Comparison of ENCODE assay signal across 16 cellular contexts in genomic region chr11:29017941-29018340, GRCh38.
DNase-seq lines count a peak whose midpoint lies in the region; ATAC-seq, FAIRE-seq and TF ChIP-seq lines count a peak whose summit lies in the region.
"Had no signal": no experiment of that assay in that cellular context is flagged by ENCODE, and none has a peak within 500 bp of the region (broad histone marks: within the 10 kb centered on the region; RNA-seq: fewer than 3 reads in every experiment).

No MANE protein-coding gene starts in this region.

- WGBS in GM23248 (ENCODE audit: low coverage in 1 of 2, low lambda C conversion rate in 2 of 2, missing lambda C conversion rate in 2 of 2), 2 experiments, result 36 to 43% methylated on average over 2 of the region's 2 CpGs
- 86% methylated on average over 2 of the region's 2 CpGs for WGBS in right cardiac atrium

- dilution Hi-C loops in endothelial cell of umbilical vein (cut with MboI; ENCODE audit: extremely low pct_ligation_motif_present, low sequenced_read_pairs), result no loop called here

- DNase-seq in GM23248 (no peak), RWPE2 (ENCODE audit: low spot score) (no peak), endothelial cell of umbilical vein (ENCODE audit: low read depth, low spot score) (no peak), right cardiac atrium (no peak), NCI-H1105 (lab: John Stamatoyannopoulos, UW) (no peak)
- no peak for DNase-seq in activated CD8-positive, alpha-beta memory T cell treated with anti-CD3 and anti-CD28 coated beads, Interleukin-2, amount 50 U/mL, for 4 hours
- DNase-seq: Caco-2; CD8-positive, alpha-beta memory T cell; DND-41; GDM1 had no signal

- peaks cover 25% of the 10 kb centered on the region for H3F3A ChIP-seq in GM23248 (ENCODE audit: insufficient read depth)

- ATAC-seq in RWPE2 (ENCODE audit: low read depth), result no peak
- ATAC-seq in GM18909 (IDR thresholded peaks at IDR 0.05; ENCODE audit: poor library complexity, unreplicated experiment), result no peak
- no peak for ATAC-seq in right cardiac atrium

- TF ChIP-seq POLR2A in endothelial cell of umbilical vein (IDR thresholded peaks at IDR 0.05; ENCODE audit: low read depth, low read length), result no peak

- no peak overlapping the region for H2AFZ ChIP-seq in GM23248
- H2AFZ ChIP-seq in endothelial cell of umbilical vein (ENCODE audit: low read depth, low read length), result no peak overlapping the region

- H3K27ac ChIP-seq in GM23248, result peak overlapping the region; percentile 80
- peak overlapping the region; percentile 64 for H3K27ac ChIP-seq in RWPE2 (ENCODE audit: poor library complexity, severe bottlenecking)
- H3K27ac ChIP-seq in endothelial cell of umbilical vein (ENCODE audit: insufficient read depth, low read depth, low read length), result peak overlapping the region; percentile 97
- H3K27ac ChIP-seq in right cardiac atrium (ENCODE audit: low read length), result no peak overlapping the region

- H3K9me2 ChIP-seq in GM23248 (ENCODE audit: insufficient read depth), result no peaks in the 10 kb centered on the region

- H3K36me3 ChIP-seq in GM23248 (ENCODE audit: low read depth), result no peaks in the 10 kb centered on the region
- H3K36me3 ChIP-seq in RWPE2 (ENCODE audit: low read depth), result no peaks in the 10 kb centered on the region
- no peaks in the 10 kb centered on the region for H3K36me3 ChIP-seq in endothelial cell of umbilical vein (ENCODE audit: control insufficient read depth in 2 of 2, extremely low read depth in 1 of 2, insufficient read depth in 2 of 2, low read length in 2 of 2)
- H3K36me3 ChIP-seq: HAP-1 had no signal

- no TSS peak for BruUV-seq in endothelial cell of umbilical vein (replicated peaks; lab: Mats Ljungman, UMichigan)

- intact Hi-C loops in endothelial cell of umbilical vein (cut with micrococcal nuclease) (loop anchor here (1.0 to 5.0 kb wide), 9 partner anchors 12 to 910 kb away; partner anchors contain the start of genes KIF18A and METTL15), right cardiac atrium (cut with DNase I) (no loop called here)

- no peak overlapping the region for H3K9ac ChIP-seq in GM23248
- peak overlapping the region; percentile 82 for H3K9ac ChIP-seq in endothelial cell of umbilical vein (replicated peaks; ENCODE audit: extremely low read depth, insufficient read depth, low read length)

- no peaks in the 10 kb centered on the region for H3K9me1 ChIP-seq in endothelial cell of umbilical vein (replicated peaks; ENCODE audit: control insufficient read depth, extremely low read depth, insufficient read depth, low read length)

- TF ChIP-seq CTCF in RWPE2 (IDR thresholded peaks at IDR 0.05; ENCODE audit: poor library complexity, severe bottlenecking) (no peak), endothelial cell of umbilical vein (IDR thresholded peaks at IDR 0.05; ENCODE audit: extremely low read depth in 1 of 2, insufficient read depth in 1 of 2, low read depth in 1 of 2, low read length in 2 of 2) (no peak)

- H3K4me1 ChIP-seq in GM23248 (ENCODE audit: insufficient read depth) (peaks cover 30% of the 10 kb centered on the region), RWPE2 (ENCODE audit: insufficient read depth, poor library complexity, severe bottlenecking) (peaks cover 27% of the 10 kb centered on the region), endothelial cell of umbilical vein (ENCODE audit: control insufficient read depth, extremely low read depth, insufficient read depth, low read length) (peaks cover 27% of the 10 kb centered on the region), right cardiac atrium (ENCODE audit: control insufficient read depth, insufficient read depth, low read length) (no peaks in the 10 kb centered on the region)
- H3K4me1 ChIP-seq: Caco-2, HAP-1 had no signal

- in situ Hi-C loops in GM23248 (cut with MboI), result no loop called here

- H3K4me3 ChIP-seq in GM23248, result no peak overlapping the region
- no peak overlapping the region for H3K4me3 ChIP-seq in RWPE2 (ENCODE audit: severe bottlenecking)
- no peak overlapping the region for H3K4me3 ChIP-seq in endothelial cell of umbilical vein (replicated peaks in 1 of 3; ENCODE audit: insufficient read depth in 1 of 3, low read depth in 1 of 3, low read length in 3 of 3)
- no peak overlapping the region for H3K4me3 ChIP-seq in right cardiac atrium (ENCODE audit: low read length)
- H3K4me3 ChIP-seq: HAP-1 had no signal

- H3K9me3 ChIP-seq in GM23248 (ENCODE audit: low read depth) (no peaks in the 10 kb centered on the region), RWPE2 (ENCODE audit: severe bottlenecking) (no peaks in the 10 kb centered on the region), endothelial cell of umbilical vein (replicated peaks; ENCODE audit: control insufficient read depth, insufficient read depth, low read length) (no peaks in the 10 kb centered on the region), right cardiac atrium (ENCODE audit: control insufficient read depth, low read length) (no peaks in the 10 kb centered on the region)
- H3K9me3 ChIP-seq: Caco-2, HAP-1 had no signal

- H4K20me1 ChIP-seq in GM23248 (ENCODE audit: insufficient read depth), result no peaks in the 10 kb centered on the region
- H4K20me1 ChIP-seq in endothelial cell of umbilical vein (replicated peaks; ENCODE audit: control insufficient read depth, extremely low read depth, insufficient read depth, low read length), result no peaks in the 10 kb centered on the region

- POLR2A ChIA-PET in endothelial cell of umbilical vein (lab: Charles Lee), result no interaction called here

- H3K4me2 ChIP-seq in GM23248 (ENCODE audit: unreplicated experiment) (peak overlapping the region; percentile 1), endothelial cell of umbilical vein (ENCODE audit: insufficient read depth, low read length) (peak overlapping the region; percentile 46)

- FAIRE-seq in endothelial cell of umbilical vein (lab: Jason Lieb, UNC), result no peak
- FAIRE-seq: A204.1, GM12892, GM19239, H1 had no signal

- H3K79me2 ChIP-seq in GM23248 (ENCODE audit: insufficient read depth) (no peaks in the 10 kb centered on the region), endothelial cell of umbilical vein (ENCODE audit: control insufficient read depth, insufficient read depth, low read length) (no peaks in the 10 kb centered on the region)

- no peaks in the 10 kb centered on the region for H3K27me3 ChIP-seq in GM23248 (replicated peaks; ENCODE audit: insufficient read depth)
- no peaks in the 10 kb centered on the region for H3K27me3 ChIP-seq in RWPE2 (ENCODE audit: insufficient read depth, poor library complexity, severe bottlenecking)
- no peaks in the 10 kb centered on the region for H3K27me3 ChIP-seq in endothelial cell of umbilical vein (ENCODE audit: control insufficient read depth in 2 of 2, insufficient read depth in 2 of 2, low read length in 2 of 2)
- H3K27me3 ChIP-seq in right cardiac atrium (ENCODE audit: control insufficient read depth, insufficient read depth), result no peaks in the 10 kb centered on the region

- CTCF ChIA-PET in endothelial cell of umbilical vein (lab: Charles Lee), result interaction anchor here (1.0 to 3.7 kb wide), 5 partner anchors 15 to 142 kb away, joined by 3 to 45 read pairs (median 7); no protein-coding TSS in a partner anchor

TF ChIP-seq in endothelial cell of umbilical vein, 7 proteins besides CTCF, POLR2A, EP300 and RAD21:
- no peak for TF ChIP-seq EZH2 (IDR thresholded peaks at IDR 0.05; ENCODE audit: borderline replicate concordance, low read depth, low read length, severe bottlenecking)
- no peak for TF ChIP-seq FOS (IDR thresholded peaks at IDR 0.05; ENCODE audit: borderline replicate concordance, insufficient read depth, low read length)
- TF ChIP-seq POLR2AphosphoS5 (IDR thresholded peaks at IDR 0.05; ENCODE audit: insufficient read depth, low read depth, low read length), result no peak
- TF ChIP-seq MAX (IDR thresholded peaks at IDR 0.05; ENCODE audit: insufficient read depth, insufficient read length), result no peak
- no peak for TF ChIP-seq MYC (IDR thresholded peaks at IDR 0.05; ENCODE audit: low read depth, low read length)
- no peak for TF ChIP-seq JUN (IDR thresholded peaks at IDR 0.05; ENCODE audit: borderline replicate concordance, insufficient read depth, insufficient read length, low read depth)
- TF ChIP-seq GATA2 (IDR thresholded peaks at IDR 0.05; ENCODE audit: insufficient read depth, insufficient read length, low read depth, low read length), result no peak
TF ChIP-seq in endothelial cell of umbilical vein: peak in this region for 0.
